Comparison of ENCODE assay signal across 21 cellular contexts in the genomic region with DNA sequence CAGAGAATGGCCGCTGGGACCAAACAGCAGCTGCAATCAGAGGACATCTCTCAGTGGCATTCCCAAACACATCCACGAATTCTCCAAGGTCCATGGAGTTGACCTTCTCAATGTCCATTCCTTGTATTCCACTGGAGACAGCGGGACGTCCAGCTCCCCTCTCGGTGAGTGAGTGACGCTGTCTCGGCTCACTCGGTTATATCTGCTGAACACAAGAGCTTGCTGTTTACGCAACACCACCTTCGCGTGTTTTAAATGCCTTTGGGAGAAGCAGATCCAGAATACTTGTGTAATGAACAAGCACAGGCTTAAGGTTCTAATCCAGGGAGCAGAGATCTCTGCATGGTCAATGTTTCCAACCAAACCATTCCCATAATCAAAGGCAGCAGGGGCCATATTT. TPM values are rescaled to one million over a fixed set of nuclear protein-coding genes. Genes with fewer than 3 reads are reported as not detected.
"Had no signal": no experiment of that assay in that cellular context is flagged by ENCODE, and none has a peak within 500 bp of the region (broad histone marks: within the 10 kb centered on the region; RNA-seq: fewer than 3 reads in every experiment).

A gene with protein sequence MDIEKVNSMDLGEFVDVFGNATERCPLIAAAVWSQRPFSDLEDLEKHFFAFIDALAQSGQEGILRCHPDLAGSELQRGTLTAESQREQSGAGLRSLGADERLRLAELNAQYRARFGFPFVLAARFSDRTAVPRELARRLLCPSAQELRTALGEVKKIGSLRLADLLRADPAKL (minus strand): TSS at position 174 of the 400 bp plus-strand sequence. CDS start 56 bp downstream, at position 118.

- FAIRE-seq: islet of Langerhans, pancreas had no signal

- H3K27ac ChIP-seq: ascending aorta, breast epithelium, gastrocnemius medialis, heart left ventricle, pancreas, sigmoid colon, vagina had no signal

- ATAC-seq: effector memory CD8-positive, alpha-beta T cell; gastrocnemius medialis; heart left ventricle; naive thymus-derived CD4-positive, alpha-beta T cell; pancreas had no signal

- H3K4me1 ChIP-seq: ascending aorta, breast epithelium, gastrocnemius medialis, heart left ventricle, pancreas, sigmoid colon, vagina had no signal

- H3K4me3 ChIP-seq: ascending aorta, breast epithelium, gastrocnemius medialis, heart left ventricle, pancreas, sigmoid colon, vagina had no signal

- H3K9me3 ChIP-seq: ascending aorta, breast epithelium, gastrocnemius medialis, heart left ventricle, pancreas, sigmoid colon, vagina had no signal

- DNase-seq: activated CD4-positive, alpha-beta T cell treated with anti-CD3 and anti-CD28 coated beads, Interleukin-2, amount 10 ng/mL, durations not matched to agents 7 days and 5 days; activated CD4-positive, CD25-positive, alpha-beta regulatory T cell; activated CD8-positive, alpha-beta memory T cell treated with anti-CD3 and anti-CD28 coated beads, Interleukin-2, amount 50 U/mL, for 48 hours; activated naive CD4-positive, alpha-beta T cell; dermis blood vessel endothelial cell; effector memory CD8-positive, alpha-beta T cell; gastrocnemius medialis; heart left ventricle; midbrain; naive thymus-derived CD4-positive, alpha-beta T cell; pancreas; sigmoid colon; stimulated activated CD4-positive, alpha-beta T cell treated with anti-CD3 and anti-CD28 coated beads, Interleukin-1b, Interleukin-23, amount 100 ng/mL, for 48 hours had no signal

- H3K27me3 ChIP-seq: ascending aorta, vagina had no signal

- H3K36me3 ChIP-seq: ascending aorta, breast epithelium, gastrocnemius medialis, heart left ventricle, pancreas, sigmoid colon, vagina had no signal

RNA-seq across cellular contexts. Expression of the gene that starts here (rescaled TPM):
- total RNA-seq: activated CD4-positive, alpha-beta T cell treated with anti-CD3 and anti-CD28 coated beads, Interleukin-2, amount 10 ng/mL, durations not matched to agents 7 days and 5 days; ascending aorta; cerebellum; dermis blood vessel endothelial cell; epithelial cell of proximal tubule; gastrocnemius medialis; heart left ventricle; lung microvascular endothelial cell; naive thymus-derived CD4-positive, alpha-beta T cell; pancreas; sigmoid colon; T-helper 2 cell treated with Interferon-gamma antibody and Interleukin-4, amounts not matched to agents 100 ng/mL and 5 ng/mL, for 36 hours; vagina had no signal
- polyA plus RNA-seq: heart left ventricle; naive thymus-derived CD4-positive, alpha-beta T cell had no signal
